Comparison of ENCODE assay signal across 10 cellular contexts in the genomic region with DNA sequence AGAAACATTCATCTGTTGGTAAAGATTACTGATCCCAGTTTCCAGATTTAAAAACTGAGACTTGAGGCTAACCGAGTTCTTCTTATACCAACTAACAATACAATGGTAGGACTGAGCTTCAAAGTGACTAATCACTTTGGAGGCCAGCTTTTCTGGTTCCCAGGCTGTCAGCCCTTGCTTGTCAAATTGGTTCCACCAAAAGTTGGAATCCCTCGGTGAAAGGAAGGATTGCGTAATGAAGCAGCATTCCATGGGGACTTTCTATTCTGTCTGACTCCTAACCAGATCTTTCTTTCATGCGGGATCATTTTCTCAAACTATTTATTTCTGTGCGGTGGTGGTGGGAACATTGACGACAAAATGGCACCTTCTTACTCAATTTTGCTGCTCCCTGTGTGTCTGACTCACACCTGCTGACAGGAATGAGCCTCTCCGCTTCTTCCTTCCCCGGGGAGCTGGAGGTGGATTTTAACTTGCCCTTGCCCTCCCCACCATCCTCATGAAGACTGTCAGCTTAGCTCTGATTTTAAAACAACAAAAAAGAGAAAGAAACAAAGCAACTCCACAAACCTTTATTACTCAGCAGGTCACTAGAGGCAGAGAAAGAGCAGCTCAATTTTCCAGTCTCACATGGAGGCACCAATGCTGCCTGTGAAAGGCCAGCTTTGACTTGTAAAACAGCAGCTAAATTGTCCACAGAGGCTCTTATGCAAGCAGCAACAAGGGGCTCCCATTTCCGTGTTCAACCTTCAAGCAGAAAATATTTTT. TPM values are rescaled to one million over a fixed set of nuclear protein-coding genes. Genes with fewer than 3 reads are reported as not detected.
DNase-seq lines count a peak whose midpoint lies in the region; ATAC-seq, FAIRE-seq and TF ChIP-seq lines count a peak whose summit lies in the region.
"Had no signal": no experiment of that assay in that cellular context is flagged by ENCODE, and none has a peak within 500 bp of the region (broad histone marks: within the 10 kb centered on the region; RNA-seq: fewer than 3 reads in every experiment).

No MANE protein-coding gene starts in this region.

- DNase-seq in HepG2 (ENCODE audit: low spot score) (peak; percentile 43), right lobe of liver (no peak), dermis microvascular lymphatic vessel endothelial cell (ENCODE audit: low read depth in 2 of 2) (peak; percentile 62 to 74), mesenchymal stem cell (peak; percentile 74), NK-92 (lab: John Stamatoyannopoulos, UW; ENCODE audit: unreplicated experiment) (no peak)
- no peak for DNase-seq in effector CD4-positive, alpha-beta T cell
- no peak for DNase-seq in stimulated activated CD4-positive, alpha-beta T cell treated with anti-CD3 and anti-CD28 coated beads, Interleukin-4, amount 100 ng/mL, for 1 hour
- DNase-seq: NCI-H345 had no signal

- TF ChIP-seq EP300 in HepG2 (IDR thresholded peaks at IDR 0.05; ENCODE audit: low read depth in 2 of 2, low read length in 2 of 2) (no peak), HepG2 (CRISPR knock-in tag; IDR thresholded peaks at IDR 0.05; ENCODE audit: borderline replicate concordance) (no peak)

- peak overlapping the region; percentile 81 for H3K4me2 ChIP-seq in HepG2 (ENCODE audit: low read depth, low read length)
- H3K4me2 ChIP-seq in mesenchymal stem cell (ENCODE audit: low read length, poor library complexity, severe bottlenecking), result peak overlapping the region; percentile 54

- H3K27me3 ChIP-seq in HepG2 (ENCODE audit: control insufficient read depth in 1 of 2, insufficient read depth in 2 of 2, low read length in 2 of 2) (no peaks in the 10 kb centered on the region), right lobe of liver (no peaks in the 10 kb centered on the region), mesenchymal stem cell (ENCODE audit: control insufficient read depth in 1 of 2, insufficient read depth in 1 of 2, low read length in 2 of 2) (no peaks in the 10 kb centered on the region)

- peak overlapping the region; percentile 42 to 55 for H2BK12ac ChIP-seq in mesenchymal stem cell (ENCODE audit: low read length in 2 of 2)

- no peak overlapping the region for H4K91ac ChIP-seq in mesenchymal stem cell (ENCODE audit: low read length)

- POLR2A ChIA-PET in HepG2 (lab: Yijun Ruan, JAX), result interaction anchor here (1.1 to 1.5 kb wide), 6 partner anchors 8 to 33 kb away, joined by 3 to 12 read pairs (median 6); partner anchors contain the start of gene RASAL2

- in situ Hi-C loops in HepG2 (cut with HindIII; ENCODE audit: extremely low pct_ligation_motif_present, low pct_unique_long_range_greater_than_20kb), result no loop called here

- FAIRE-seq in HepG2 (lab: Jason Lieb, UNC), result peak; percentile 47
- FAIRE-seq: H54 had no signal

- H2AFZ ChIP-seq in HepG2 (ENCODE audit: low read length) (peak overlapping the region; percentile 79), mesenchymal stem cell (ENCODE audit: low read depth, low read length) (peak overlapping the region; percentile 65)

- H4K8ac ChIP-seq in mesenchymal stem cell (ENCODE audit: low read length), result no peak overlapping the region

- no peak overlapping the region for H3K23ac ChIP-seq in mesenchymal stem cell (ENCODE audit: low read length in 2 of 2)

- H3K14ac ChIP-seq in mesenchymal stem cell (ENCODE audit: low read length in 2 of 2), result no peak overlapping the region

- no peaks in the 10 kb centered on the region for H3K79me1 ChIP-seq in mesenchymal stem cell (replicated peaks; ENCODE audit: low read length, poor library complexity, severe bottlenecking)

- TF ChIP-seq POLR2A in HepG2 (IDR thresholded peaks at IDR 0.05; ENCODE audit: insufficient read depth in 1 of 2, low read depth in 2 of 2, low read length in 2 of 2), result no peak
- no peak for TF ChIP-seq POLR2A in right lobe of liver (IDR thresholded peaks at IDR 0.05)

- ATAC-seq in HepG2 (peak; percentile 72), right lobe of liver (no peak), HG02763 (IDR thresholded peaks at IDR 0.05; ENCODE audit: unreplicated experiment) (no peak)

- no peak overlapping the region for H2BK5ac ChIP-seq in mesenchymal stem cell (ENCODE audit: low read depth, low read length, poor library complexity, severe bottlenecking)

- WGBS in HepG2 (ENCODE audit: low lambda C conversion rate), result 3% methylated on average over 9 of the region's 9 CpGs
- WGBS in right lobe of liver (ENCODE audit: insufficient coverage, low coverage, low lambda C conversion rate, missing lambda C conversion rate), result 62% methylated on average over 9 of the region's 9 CpGs
- 34% methylated on average over 8 of the region's 9 CpGs for WGBS in mesenchymal stem cell

- peak overlapping the region; percentile 42; the same call in 1 of the 2 replicates for H3K9ac ChIP-seq in HepG2 (ENCODE audit: insufficient read depth, low read depth, low read length)
- H3K9ac ChIP-seq in mesenchymal stem cell (ENCODE audit: low read length), result peak overlapping the region; percentile 40

- no peak overlapping the region for H2BK120ac ChIP-seq in mesenchymal stem cell (ENCODE audit: low read depth, low read length)

- H2BK15ac ChIP-seq in mesenchymal stem cell (ENCODE audit: low read depth, poor library complexity, severe bottlenecking), result no peak overlapping the region

- peak overlapping the region; percentile 28 for H3K27ac ChIP-seq in HepG2 (ENCODE audit: extremely low read length, insufficient read depth, low read length)
- no peak overlapping the region for H3K27ac ChIP-seq in right lobe of liver
- H3K27ac ChIP-seq in mesenchymal stem cell (ENCODE audit: low read length, poor library complexity, severe bottlenecking), result peak overlapping the region; percentile 58

- H3K4me3 ChIP-seq in HepG2 (replicated peaks in 1 of 3; ENCODE audit: insufficient read depth in 1 of 3, low read depth in 2 of 3, low read length in 3 of 3) (peak overlapping the region; percentile 38 to 58 (median 53)), right lobe of liver (no peak overlapping the region), mesenchymal stem cell (ENCODE audit: insufficient read depth in 1 of 2, low read depth in 1 of 2, low read length in 2 of 2) (peak overlapping the region in 1 of 2 experiments; percentile 44)

- CTCF ChIA-PET in HepG2 (lab: Yijun Ruan, JAX; ENCODE audit: low intra/inter-chr PET ratio, low total read pairs), result no interaction called here

- no peak for TF ChIP-seq RAD21 in HepG2 (CRISPR knock-in tag; IDR thresholded peaks at IDR 0.05)

- H3K79me2 ChIP-seq in HepG2 (ENCODE audit: insufficient read depth, low read length), result no peaks in the 10 kb centered on the region

- no peaks in the 10 kb centered on the region for H4K20me1 ChIP-seq in HepG2 (ENCODE audit: insufficient read depth, low read length)

- H3K9me3 ChIP-seq in HepG2 (ENCODE audit: low read length), result no peaks in the 10 kb centered on the region
- no peaks in the 10 kb centered on the region for H3K9me3 ChIP-seq in right lobe of liver
- H3K9me3 ChIP-seq in mesenchymal stem cell (ENCODE audit: control insufficient read depth, low read length), result no peaks in the 10 kb centered on the region

- no peak overlapping the region for H2AK5ac ChIP-seq in mesenchymal stem cell (ENCODE audit: low read length, severe bottlenecking)

- intact Hi-C loops in HepG2 (cut with micrococcal nuclease; ENCODE audit: unreplicated experiment) (no loop called here), right lobe of liver (cut with DNase I) (no loop called here)

- BruUV-seq in HepG2 (replicated peaks; lab: Mats Ljungman, UMichigan), result no TSS peak

- no peaks in the 10 kb centered on the region for H3K36me3 ChIP-seq in HepG2 (replicated peaks in 1 of 2; ENCODE audit: control insufficient read depth in 1 of 2, insufficient read depth in 2 of 2, low read length in 2 of 2)
- no peaks in the 10 kb centered on the region for H3K36me3 ChIP-seq in right lobe of liver
- no peaks in the 10 kb centered on the region for H3K36me3 ChIP-seq in mesenchymal stem cell (ENCODE audit: control insufficient read depth in 1 of 2, insufficient read depth in 2 of 2, low read depth in 1 of 2, low read length in 2 of 2)

- peak overlapping the region in 1 of 2 experiments; percentile 2 for H3K18ac ChIP-seq in mesenchymal stem cell (ENCODE audit: low read depth in 1 of 2, low read length in 2 of 2)

- H3K4ac ChIP-seq in mesenchymal stem cell (ENCODE audit: low read depth in 1 of 2, low read length in 2 of 2), result no peak overlapping the region

- TF ChIP-seq CTCF in HepG2 (CRISPR knock-in tag; IDR thresholded peaks at IDR 0.05) (no peak), right lobe of liver (IDR thresholded peaks at IDR 0.05) (no peak)

- H3K4me1 ChIP-seq in HepG2 (ENCODE audit: insufficient read depth, low read length) (peaks cover 78% of the 10 kb centered on the region), right lobe of liver (peaks cover 0 to 10% (median 0%) of the 10 kb centered on the region in 4 donors), mesenchymal stem cell (ENCODE audit: control insufficient read depth, insufficient read depth, low read depth, low read length) (peaks cover 9% of the 10 kb centered on the region)

RNA-seq across cellular contexts. Expression of gene RASAL2, which starts 32.9 kb away (rescaled TPM):
- 5.4 and 6.4 TPM in 2 replicates for total RNA-seq in HepG2 (2016; rRNA removed; fragmentation: Illumina TruSeq; extraction: Trizol)
- 1.5 and 1.8 TPM in 2 replicates for total RNA-seq in HepG2 (2016; cell fraction: cytosol; rRNA removed; fragmentation: Illumina TruSeq; extraction: Trizol; ENCODE audit: low read depth)
- 5.2 and 6.3 TPM in 2 replicates for total RNA-seq in HepG2 (2016; cell fraction: insoluble cytoplasmic fraction; rRNA removed; fragmentation: Illumina TruSeq; extraction: Trizol)
- 1.9 and 2.0 TPM in 2 replicates for total RNA-seq in HepG2 (2016; cell fraction: membrane; rRNA removed; fragmentation: Illumina TruSeq; extraction: Trizol)
- total RNA-seq in HepG2 (2016; cell fraction: nucleus; rRNA removed; fragmentation: Illumina TruSeq; extraction: Trizol), result 9.0 and 10.9 TPM in 2 replicates
- 4.6 and 5.9 TPM in 2 replicates for polyA plus RNA-seq in HepG2 (2011; rRNA removed)
- 3.1 and 3.2 TPM in 2 replicates for polyA plus RNA-seq in HepG2 (2011; cell fraction: cytosol; rRNA removed)
- polyA plus RNA-seq in HepG2 (2011; cell fraction: nucleus; rRNA removed), result 13.0 and 15.7 TPM in 2 replicates
- polyA plus RNA-seq in HepG2 (2012), result 3.0 and 3.2 TPM in 2 replicates
- polyA plus RNA-seq in HepG2 (2016; cell fraction: cytosol; fragmentation: Illumina TruSeq; extraction: Trizol; ENCODE audit: low read depth), result 0.06 and 0.07 TPM in 2 replicates
- 4.1 and 4.5 TPM in 2 replicates for polyA plus RNA-seq in HepG2 (2016; cell fraction: insoluble cytoplasmic fraction; fragmentation: Illumina TruSeq; extraction: Trizol; ENCODE audit: low read depth)
- polyA plus RNA-seq in HepG2 (2016; cell fraction: membrane; fragmentation: Illumina TruSeq; extraction: Trizol; ENCODE audit: low read depth), result 0.26 and 0.38 TPM in 2 replicates
- polyA plus RNA-seq in HepG2 (2016; cell fraction: nucleus; fragmentation: Illumina TruSeq; extraction: Trizol; ENCODE audit: insufficient read depth, low read depth), result 8.1 and 9.7 TPM in 2 replicates
- polyA minus RNA-seq in HepG2 (2011; rRNA and poly(A)+ RNA removed; ENCODE audit: low replicate concordance), result 15.5 and 36.8 TPM in 2 replicates
- 6.7 and 8.0 TPM in 2 replicates for polyA minus RNA-seq in HepG2 (2011; cell fraction: cytosol; rRNA and poly(A)+ RNA removed)
- polyA minus RNA-seq in HepG2 (2011; cell fraction: nucleus; rRNA and poly(A)+ RNA removed), result 34.3 and 40.3 TPM in 2 replicates
- total RNA-seq in right lobe of liver, result 1 to 10 TPM; 3.6 to 6.0 (median 5.2) TPM
- 12.6 and 19.1 TPM in 2 replicates for total RNA-seq in dermis microvascular lymphatic vessel endothelial cell
- polyA plus RNA-seq in mesenchymal stem cell (2013, experiment 1 of 2), result 8.5 TPM
- 7.6 TPM for polyA plus RNA-seq in mesenchymal stem cell (2013, experiment 2 of 2)

Comparison
In these comparisons a context has a peak if more than half of its experiments do, and no peak if none do; other contexts are left out.
1. DNase-seq: peak in HepG2 (single experiment), dermis microvascular lymphatic vessel endothelial cell (2 of 2) and mesenchymal stem cell (single experiment); none in right lobe of liver (0 of 3), effector CD4-positive, alpha-beta T cell (single experiment), stimulated activated CD4-positive, alpha-beta T cell treated with anti-CD3 and anti-CD28 coated beads, Interleukin-4, amount 100 ng/mL, for 1 hour (single experiment) and NK-92 (single experiment).
2. H3K27ac ChIP-seq: peak in HepG2 (single experiment) and mesenchymal stem cell (single experiment); none in right lobe of liver (0 of 3).
3. H3K4me3 ChIP-seq: peak in HepG2 (3 of 3); none in right lobe of liver (0 of 3).